ENCODE assay signal across 12 cellular contexts in the genomic region with DNA sequence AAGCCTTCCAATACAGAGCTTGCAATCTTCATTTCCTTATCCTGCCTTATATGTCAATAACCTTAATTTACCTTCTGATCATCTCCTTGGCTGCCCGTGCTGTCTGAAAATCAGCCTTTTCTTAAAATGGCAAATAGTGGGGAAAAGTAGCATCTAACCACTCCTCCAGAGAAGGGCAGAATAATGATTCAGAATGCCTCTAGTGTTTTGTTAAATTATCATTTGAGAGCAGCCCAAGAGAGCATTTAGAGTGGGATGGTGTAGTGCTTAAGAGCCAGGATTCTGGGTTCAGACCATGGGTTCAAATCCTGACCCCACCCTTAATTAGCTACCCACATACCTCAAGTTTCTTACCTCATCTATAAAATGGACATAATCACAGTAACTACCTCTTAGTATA. TPM values are rescaled to one million over a fixed set of nuclear protein-coding genes. Genes with fewer than 3 reads are reported as not detected.
DNase-seq lines count a peak whose midpoint lies in the region; ATAC-seq and TF ChIP-seq lines count a peak whose summit lies in the region.
"Had no signal": no experiment of that assay in that cellular context is flagged by ENCODE, and none has a peak within 500 bp of the region (broad histone marks: within the 10 kb centered on the region; RNA-seq: fewer than 3 reads in every experiment).

No MANE protein-coding gene starts in this region.

- H2AFZ ChIP-seq in neural progenitor cell (replicated peaks) = no peak overlapping the region

- DNase-seq in natural killer cell treated with Interleukin-12 subunit alpha and Interleukin-12 subunit beta and Interleukin-15 and Interleukin-18, amount 100 ng/mL, for 72 hours (ENCODE audit: low spot score) = no peak
- DNase-seq in natural killer cell = no peak
- DNase-seq in central memory CD8-positive, alpha-beta T cell (ENCODE audit: low spot score in 2 of 2) = no peak
- DNase-seq in neural progenitor cell (ENCODE audit: low spot score) = no peak
- DNase-seq in colonic mucosa = no peak
- DNase-seq in HPDE6-E6E7 (ENCODE audit: extremely low spot score) = no peak
- DNase-seq in occipital lobe (lab: John Stamatoyannopoulos, UW) = no peak
- no peak for DNase-seq in stimulated activated naive CD4-positive, alpha-beta T cell treated with Interleukin-2 at 50 U/mL for 16 hours (lab: John Stamatoyannopoulos, UW)

- H3K27me3 ChIP-seq in neural progenitor cell (no peaks in the 10 kb centered on the region), colonic mucosa (no peaks in the 10 kb centered on the region)

- H3K9me3 Mint-ChIP-seq in natural killer cell treated with Interleukin-12 subunit alpha and Interleukin-12 subunit beta and Interleukin-15 and Interleukin-18, amount 100 ng/mL, for 72 hours = no peaks in the 10 kb centered on the region
- H3K9me3 Mint-ChIP-seq in natural killer cell (no peaks in the 10 kb centered on the region), neural progenitor cell (peaks cover 2% of the 10 kb centered on the region)
- no peaks in the 10 kb centered on the region for H3K9me3 Mint-ChIP-seq in central memory CD8-positive, alpha-beta T cell

- no peaks in the 10 kb centered on the region for H3K79me2 ChIP-seq in neural progenitor cell (ENCODE audit: low read depth)

- H4K20me1 ChIP-seq in neural progenitor cell (ENCODE audit: low read depth) = no peaks in the 10 kb centered on the region

- H3K36me3 Mint-ChIP-seq in natural killer cell treated with Interleukin-12 subunit alpha and Interleukin-12 subunit beta and Interleukin-15 and Interleukin-18, amount 100 ng/mL, for 72 hours = no peaks in the 10 kb centered on the region
- no peaks in the 10 kb centered on the region for H3K36me3 Mint-ChIP-seq in natural killer cell
- H3K36me3 Mint-ChIP-seq in central memory CD8-positive, alpha-beta T cell (ENCODE audit: insufficient read depth) = no peaks in the 10 kb centered on the region
- no peaks in the 10 kb centered on the region for H3K36me3 Mint-ChIP-seq in neural progenitor cell

- H3K27me3 Mint-ChIP-seq in natural killer cell treated with Interleukin-12 subunit alpha and Interleukin-12 subunit beta and Interleukin-15 and Interleukin-18, amount 100 ng/mL, for 72 hours = no peaks in the 10 kb centered on the region
- no peaks in the 10 kb centered on the region for H3K27me3 Mint-ChIP-seq in natural killer cell (ENCODE audit: low read depth in 2 of 2)
- H3K27me3 Mint-ChIP-seq in central memory CD8-positive, alpha-beta T cell = no peaks in the 10 kb centered on the region
- no peaks in the 10 kb centered on the region for H3K27me3 Mint-ChIP-seq in neural progenitor cell (ENCODE audit: insufficient read depth, low read depth)

- H3K27ac ChIP-seq in neural progenitor cell = no peak overlapping the region
- H3K27ac ChIP-seq in colonic mucosa = no peak overlapping the region

- H3K9ac ChIP-seq in neural progenitor cell = no peak overlapping the region
- H3K9ac ChIP-seq in colonic mucosa (ENCODE audit: low read depth in 2 of 2, low read length in 2 of 2) = peak overlapping the region in 1 of 2 donors; percentile 51

- H3K4me1 ChIP-seq in neural progenitor cell (peaks cover 10% of the 10 kb centered on the region), colonic mucosa (peaks cover 8% of the 10 kb centered on the region)

- H3K4me3 Mint-ChIP-seq in natural killer cell treated with Interleukin-12 subunit alpha and Interleukin-12 subunit beta and Interleukin-15 and Interleukin-18, amount 100 ng/mL, for 72 hours = peak overlapping the region; percentile 54
- H3K4me3 Mint-ChIP-seq in natural killer cell (no peak overlapping the region), neural progenitor cell (no peak overlapping the region)
- H3K4me3 Mint-ChIP-seq in central memory CD8-positive, alpha-beta T cell = peak overlapping the region; percentile 58

- peak overlapping the region; percentile 35 to 73 for H3K27ac Mint-ChIP-seq in natural killer cell treated with Interleukin-12 subunit alpha and Interleukin-12 subunit beta and Interleukin-15 and Interleukin-18, amount 100 ng/mL, for 72 hours
- H3K27ac Mint-ChIP-seq in natural killer cell (peak overlapping the region in 1 of 2 donors; percentile 10), neural progenitor cell (peak overlapping the region; percentile 29)
- H3K27ac Mint-ChIP-seq in central memory CD8-positive, alpha-beta T cell (ENCODE audit: low read depth) = peak overlapping the region; percentile 84

- H3K4me1 Mint-ChIP-seq in natural killer cell treated with Interleukin-12 subunit alpha and Interleukin-12 subunit beta and Interleukin-15 and Interleukin-18, amount 100 ng/mL, for 72 hours (ENCODE audit: low read depth in 2 of 2) = peaks cover 10 to 17% of the 10 kb centered on the region in 2 donors
- H3K4me1 Mint-ChIP-seq in natural killer cell (peaks cover 0 to 11% of the 10 kb centered on the region in 2 donors), neural progenitor cell (peaks cover 37% of the 10 kb centered on the region)
- peaks cover 29% of the 10 kb centered on the region for H3K4me1 Mint-ChIP-seq in central memory CD8-positive, alpha-beta T cell

- no peak overlapping the region for H3K4me3 ChIP-seq in neural progenitor cell
- H3K4me3 ChIP-seq in colonic mucosa = no peak overlapping the region

- H3K4me2 ChIP-seq in neural progenitor cell = no peak overlapping the region

- H3K9me3 ChIP-seq in neural progenitor cell (ENCODE audit: low read depth) = no peaks in the 10 kb centered on the region
- no peaks in the 10 kb centered on the region for H3K9me3 ChIP-seq in colonic mucosa

- H3K36me3 ChIP-seq in neural progenitor cell (no peaks in the 10 kb centered on the region), colonic mucosa (no peaks in the 10 kb centered on the region)

- no peaks in the 10 kb centered on the region for H3F3A ChIP-seq in neural progenitor cell (ENCODE audit: low read depth)

- ATAC-seq in natural killer cell treated with Interleukin-12 subunit alpha and Interleukin-12 subunit beta and Interleukin-15 and Interleukin-18, amount 100 ng/mL, for 72 hours = no peak
- no peak for ATAC-seq in natural killer cell
- ATAC-seq in central memory CD8-positive, alpha-beta T cell (replicated peaks; ENCODE audit: extremely low read depth, poor library complexity, severe bottlenecking) = no peak

- no peak for TF ChIP-seq CTCF in natural killer cell (IDR thresholded peaks at IDR 0.05)
- no peak for TF ChIP-seq CTCF in neural progenitor cell (IDR thresholded peaks at IDR 0.05)
- TF ChIP-seq CTCF in colonic mucosa (IDR thresholded peaks at IDR 0.05) = no peak

- intact Hi-C loops in natural killer cell (cut with micrococcal nuclease) (no loop called here), colonic mucosa (cut with DNase I) (no loop called here)

RNA-seq across cellular contexts. Expression of a gene that starts 4.6 kb away (rescaled TPM):
- not detected for total RNA-seq in natural killer cell treated with Interleukin-12 subunit alpha and Interleukin-12 subunit beta and Interleukin-15 and Interleukin-18, amount 100 ng/mL, for 72 hours
- total RNA-seq in natural killer cell (not detected), neural progenitor cell (ENCODE audit: low replicate concordance) (0.94 and 5.4 TPM in 2 replicates), colonic mucosa (10 to 100 TPM; 18.4 to 27.2 TPM), occipital lobe (0.31 TPM)
- total RNA-seq: fibroblast of villous mesenchyme, LHCN-M2 had no signal

RNA-seq across cellular contexts. Expression of a gene that starts 8.0 kb away (rescaled TPM):
- total RNA-seq in natural killer cell treated with Interleukin-12 subunit alpha and Interleukin-12 subunit beta and Interleukin-15 and Interleukin-18, amount 100 ng/mL, for 72 hours = 10 to 100 TPM; 67.8 to 94.2 TPM
- total RNA-seq in natural killer cell = 10 to 100 TPM; 36.7 to 60.5 (median 54.7) TPM
- 21.0 and 39.8 TPM in 2 replicates for total RNA-seq in neural progenitor cell (ENCODE audit: low replicate concordance)
- total RNA-seq in colonic mucosa = 10 to 100 TPM; 33.9 to 47.0 TPM
- total RNA-seq in occipital lobe = 20.7 TPM

RNA-seq across cellular contexts. Expression of a gene that starts 16.9 kb away (rescaled TPM):
- 100 to 1,000 TPM; 133 to 233 TPM for total RNA-seq in natural killer cell treated with Interleukin-12 subunit alpha and Interleukin-12 subunit beta and Interleukin-15 and Interleukin-18, amount 100 ng/mL, for 72 hours
- total RNA-seq in natural killer cell (100 to 1,000 TPM; 159 to 215 (median 181) TPM), neural progenitor cell (ENCODE audit: low replicate concordance) (45.3 and 61.6 TPM in 2 replicates), colonic mucosa (100 to 1,000 TPM; 210 to 272 TPM), occipital lobe (36.0 TPM)

RNA-seq across cellular contexts. Expression of a gene that starts 35.8 kb away (rescaled TPM):
- under 1 TPM in 1 of 2 donors, not detected in 1; 0.10 TPM for total RNA-seq in natural killer cell treated with Interleukin-12 subunit alpha and Interleukin-12 subunit beta and Interleukin-15 and Interleukin-18, amount 100 ng/mL, for 72 hours
- under 1 TPM in 2 of 3 donors, not detected in 1; 0.16 to 0.19 TPM for total RNA-seq in natural killer cell
- total RNA-seq in neural progenitor cell (ENCODE audit: low replicate concordance) = not detected in 2 replicates
- not detected for total RNA-seq in colonic mucosa
- under 0.01 TPM for total RNA-seq in occipital lobe
- total RNA-seq: LHCN-M2; T-helper 2 cell treated with Interferon-gamma antibody and Interleukin-4, amounts not matched to agents 100 ng/mL and 5 ng/mL, for 36 hours had no signal

RNA-seq across cellular contexts. Expression of a gene that starts 58.3 kb away (rescaled TPM):
- not detected for total RNA-seq in natural killer cell treated with Interleukin-12 subunit alpha and Interleukin-12 subunit beta and Interleukin-15 and Interleukin-18, amount 100 ng/mL, for 72 hours
- total RNA-seq in natural killer cell (not detected), neural progenitor cell (ENCODE audit: low replicate concordance) (not detected in 2 replicates), colonic mucosa (not detected), occipital lobe (not detected)
- total RNA-seq: fibroblast of villous mesenchyme; LHCN-M2; NCI-H460; T-helper 2 cell treated with Interferon-gamma antibody and Interleukin-4, amounts not matched to agents 100 ng/mL and 5 ng/mL, for 36 hours had no signal

Comparison
In these comparisons a context has a peak if more than half of its experiments do, and no peak if none do; other contexts are left out.
1. H3K4me3 Mint-ChIP-seq: peak in natural killer cell treated with Interleukin-12 subunit alpha and Interleukin-12 subunit beta and Interleukin-15 and Interleukin-18, amount 100 ng/mL, for 72 hours (single experiment) and central memory CD8-positive, alpha-beta T cell (single experiment); none in natural killer cell (single experiment) and neural progenitor cell (single experiment).